8 cellular contexts compared by ENCODE assay signal in the genomic region with DNA sequence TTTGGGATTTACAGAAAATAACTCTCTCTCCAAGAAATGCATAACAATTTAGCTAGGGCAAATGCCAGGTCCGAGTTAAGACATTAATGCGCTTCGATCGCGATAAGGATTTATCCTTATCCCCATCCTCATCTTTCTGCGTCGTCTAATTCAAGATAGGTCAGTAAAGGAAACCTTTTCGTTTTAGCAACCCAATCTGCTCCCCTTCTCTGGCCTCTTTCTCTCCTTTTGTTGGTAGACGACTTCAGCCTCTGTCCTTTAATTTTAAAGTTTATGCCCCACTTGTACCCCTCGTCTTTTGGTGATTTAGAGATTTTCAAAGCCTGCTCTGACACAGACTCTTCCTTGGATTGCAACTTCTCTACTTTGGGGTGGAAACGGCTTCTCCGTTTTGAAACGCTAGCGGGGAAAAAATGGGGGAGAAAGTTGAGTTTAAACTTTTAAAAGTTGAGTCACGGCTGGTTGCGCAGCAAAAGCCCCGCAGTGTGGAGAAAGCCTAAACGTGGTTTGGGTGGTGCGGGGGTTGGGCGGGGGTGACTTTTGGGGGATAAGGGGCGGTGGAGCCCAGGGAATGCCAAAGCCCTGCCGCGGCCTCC. TPM values are rescaled to one million over a fixed set of nuclear protein-coding genes. Genes with fewer than 3 reads are reported as not detected.
DNase-seq lines count a peak whose midpoint lies in the region; ATAC-seq and TF ChIP-seq lines count a peak whose summit lies in the region.

No MANE protein-coding gene starts in this region.

- H3K27me3 ChIP-seq in tibial nerve: no peaks in the 10 kb centered on the region

- in situ Hi-C loops in astrocyte of the spinal cord (cut with HindIII; ENCODE audit: low sequenced_read_pairs): no loop called here

- peak in 1 of 2 donors; percentile 1 for DNase-seq in activated T-cell treated with anti-CD3 and anti-CD28 coated beads, Interleukin-2, amount 50 U/mL, for 72 hours
- DNase-seq in activated T-cell treated with anti-CD3 and anti-CD28 coated beads, Interleukin-2, amount 50 U/mL, for 1 hour: no peak
- DNase-seq in astrocyte of the spinal cord (ENCODE audit: low read depth, low spot score) (no peak), memory B cell (ENCODE audit: low spot score in 2 of 2) (no peak), tibial nerve (ENCODE audit: low spot score in 2 of 2) (no peak), NOMO-1 (lab: John Stamatoyannopoulos, UW; ENCODE audit: unreplicated experiment in 2 of 2) (no peak), NCI-H2081 treated with DMSO at 0.1 percent for 48 hours (lab: John Stamatoyannopoulos, UW) (no peak)

- H3K4me1 ChIP-seq in tibial nerve: peaks cover 0 to 47% (median 10%) of the 10 kb centered on the region in 4 donors

- H3K36me3 ChIP-seq in tibial nerve: no peaks in the 10 kb centered on the region

- peak overlapping the region; percentile 58 to 72 for H3K4me3 Mint-ChIP-seq in activated T-cell treated with anti-CD3 and anti-CD28 coated beads, Interleukin-2, amount 50 U/mL, for 72 hours
- H3K4me3 Mint-ChIP-seq in memory B cell: peak overlapping the region; percentile 64

- peak overlapping the region; percentile 86 for H3K4me3 ChIP-seq in astrocyte of the spinal cord (ENCODE audit: low read depth, low read length)
- peak overlapping the region; percentile 58 to 86 (median 63) for H3K4me3 ChIP-seq in tibial nerve

- H3K9me3 Mint-ChIP-seq in activated T-cell treated with anti-CD3 and anti-CD28 coated beads, Interleukin-2, amount 50 U/mL, for 72 hours: no peaks in the 10 kb centered on the region
- peaks cover 2% of the 10 kb centered on the region for H3K9me3 Mint-ChIP-seq in memory B cell

- H3K9me3 ChIP-seq in tibial nerve: no peaks in the 10 kb centered on the region

- H3K36me3 Mint-ChIP-seq in activated T-cell treated with anti-CD3 and anti-CD28 coated beads, Interleukin-2, amount 50 U/mL, for 72 hours (ENCODE audit: insufficient read depth in 2 of 2): peaks cover 0 to 6% of the 10 kb centered on the region in 2 donors
- H3K36me3 Mint-ChIP-seq in memory B cell: no peaks in the 10 kb centered on the region

- no peak for TF ChIP-seq EP300 in tibial nerve (IDR thresholded peaks at IDR 0.05)

- peaks cover 19% of the 10 kb centered on the region for H3K4me1 Mint-ChIP-seq in activated T-cell treated with anti-CD3 and anti-CD28 coated beads, Interleukin-2, amount 50 U/mL, for 72 hours (ENCODE audit: low read depth)
- peaks cover 18% of the 10 kb centered on the region for H3K4me1 Mint-ChIP-seq in memory B cell

- ATAC-seq in activated T-cell treated with anti-CD3 and anti-CD28 coated beads, Interleukin-2, amount 50 U/mL, for 72 hours (replicated peaks in 1 of 2): no peak
- ATAC-seq in memory B cell (ENCODE audit: low read depth) (no peak), GM21737 (IDR thresholded peaks at IDR 0.05; ENCODE audit: unreplicated experiment) (no peak)

- TF ChIP-seq POLR2A in tibial nerve (IDR thresholded peaks at IDR 0.05): no peak

- no peak overlapping the region for H3K27ac Mint-ChIP-seq in activated T-cell treated with anti-CD3 and anti-CD28 coated beads, Interleukin-2, amount 50 U/mL, for 72 hours
- H3K27ac Mint-ChIP-seq in memory B cell: no peak overlapping the region

- H3K27ac ChIP-seq in tibial nerve: peak overlapping the region; percentile 85 to 95 (median 92)

- peaks cover 82% of the 10 kb centered on the region for H3K27me3 Mint-ChIP-seq in activated T-cell treated with anti-CD3 and anti-CD28 coated beads, Interleukin-2, amount 50 U/mL, for 72 hours (ENCODE audit: low read depth)
- peaks cover 27% of the 10 kb centered on the region for H3K27me3 Mint-ChIP-seq in memory B cell

- TF ChIP-seq CTCF in astrocyte of the spinal cord (IDR thresholded peaks at IDR 0.05; ENCODE audit: low read depth, low read length) (no peak), tibial nerve (IDR thresholded peaks at IDR 0.05) (no peak)

- WGBS in tibial nerve, 2 donors: 15 to 23% methylated on average over 21 to 23 of the region's 23 CpGs

RNA-seq across cellular contexts. Expression of a gene that starts 0.5 kb away (rescaled TPM):
- 1 to 10 TPM; 2.7 to 4.8 TPM for total RNA-seq in activated T-cell treated with anti-CD3 and anti-CD28 coated beads, Interleukin-2, amount 50 U/mL, for 72 hours
- 10 to 100 TPM; 19.0 to 32.8 (median 24.6) TPM for total RNA-seq in tibial nerve
